21 cellular contexts compared by ENCODE assay signal in the genomic region with DNA sequence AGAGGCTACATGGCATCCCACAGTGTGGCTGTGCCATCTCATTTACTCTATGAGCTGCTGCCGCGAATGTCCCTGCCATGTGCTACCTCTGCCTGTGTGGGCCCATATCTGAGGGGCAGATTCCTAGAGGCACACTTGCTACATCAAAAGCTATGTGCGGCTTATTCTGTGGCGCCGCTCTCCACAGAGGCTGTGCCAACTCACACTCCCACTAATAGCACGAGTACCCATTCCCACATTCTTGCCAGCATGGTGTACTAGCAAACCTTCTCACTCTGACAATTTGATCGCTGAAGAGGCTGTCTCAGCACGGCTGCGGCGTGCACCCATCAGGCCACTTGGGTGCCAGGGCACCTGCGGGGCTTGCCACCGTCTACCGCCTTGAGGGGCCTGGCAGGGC. TPM values are rescaled to one million over a fixed set of nuclear protein-coding genes. Genes with fewer than 3 reads are reported as not detected.
"Had no signal": no experiment of that assay in that cellular context is flagged by ENCODE, and none has a peak within 500 bp of the region (broad histone marks: within the 10 kb centered on the region; RNA-seq: fewer than 3 reads in every experiment).

No MANE protein-coding gene starts in this region.

- ATAC-seq: activated CD8-positive, alpha-beta T cell treated with anti-CD3 and anti-CD28 coated beads for 36 hours; gastroesophageal sphincter; left ventricle myocardium superior; natural killer cell; sciatic nerve; T-cell had no signal

- H3K4me1 ChIP-seq: ascending aorta, gastroesophageal sphincter had no signal

- H3K9me3 ChIP-seq: ascending aorta, gastroesophageal sphincter had no signal

- H3K79me2 ChIP-seq: hepatocyte had no signal

- H3K4me3 ChIP-seq: ascending aorta, gastroesophageal sphincter, hepatocyte, skin epidermis had no signal

- H2AFZ ChIP-seq: hepatocyte had no signal

- H3K36me3 ChIP-seq: ascending aorta had no signal

- H3K27me3 ChIP-seq: ascending aorta, gastroesophageal sphincter, hepatocyte had no signal

- DNase-seq: activated B cell treated with CpG ODN at 0.5 μM for 24 hours; activated CD4-positive, alpha-beta T cell treated with anti-CD3 and anti-CD28 coated beads, Interleukin-2, amount 50 U/mL, for 1 hour; activated CD8-positive, alpha-beta T cell treated with anti-CD3 and anti-CD28 coated beads for 36 hours; activated naive CD4-positive, alpha-beta T cell treated with Interleukin-2 at 50 U/mL for 16 hours; activated T-cell treated with anti-CD3 and anti-CD28 coated beads, Interleukin-2, amount 50 U/mL, for 48 hours; cortex of kidney; islet precursor cell; left ventricle myocardium superior; midbrain; natural killer cell; stimulated activated CD4-positive, alpha-beta T cell treated with anti-CD3 and anti-CD28 coated beads, Interleukin-12 subunit alpha, Interleukin-12 subunit beta, amount 100 ng/mL, for 4 hours; stimulated activated CD4-positive, alpha-beta T cell treated with anti-CD3 and anti-CD28 coated beads, Interleukin-4, amount 100 ng/mL, for 1 hour; T-cell had no signal

- H3K4me2 ChIP-seq: hepatocyte had no signal

- H3K27ac ChIP-seq: ascending aorta, gastroesophageal sphincter, hepatocyte had no signal

RNA-seq across cellular contexts. Expression of gene MUSTN1, which starts 31.2 kb away (rescaled TPM):
- total RNA-seq: activated CD8-positive, alpha-beta T cell treated with anti-CD3 and anti-CD28 coated beads for 36 hours; fibroblast of lung; fibroblast of villous mesenchyme; renal cortical epithelial cell had no signal
